In the genomic region with DNA sequence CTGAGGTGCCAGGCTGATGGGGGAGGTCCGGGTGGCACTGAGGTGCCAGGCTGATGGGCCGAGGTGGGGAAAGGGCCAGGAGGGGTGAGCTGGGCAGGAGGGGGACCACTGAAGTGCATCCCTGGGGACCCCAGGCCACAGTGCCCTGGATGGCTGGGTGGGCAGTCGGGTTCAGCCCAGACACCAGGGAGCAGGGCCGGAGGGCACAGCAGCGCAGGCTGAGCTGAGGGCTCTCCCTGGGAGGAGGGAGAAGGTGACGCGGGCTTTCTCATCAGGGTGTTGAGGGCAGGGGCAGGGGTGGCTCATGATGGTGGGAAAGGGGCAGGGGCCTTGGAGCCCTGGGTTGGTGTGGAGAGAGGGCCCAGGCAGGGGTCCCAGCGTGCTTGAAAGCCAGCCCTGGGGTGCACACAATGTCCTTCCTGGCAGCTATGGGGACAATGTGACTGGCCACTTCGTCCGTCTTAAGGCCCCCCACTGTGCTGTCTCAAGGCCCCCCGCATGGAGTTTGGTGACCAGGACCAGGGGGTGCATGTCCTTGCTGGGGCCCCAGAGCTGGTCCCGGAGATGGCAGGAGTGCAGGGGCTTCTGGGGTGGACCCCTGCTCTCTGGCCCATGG, we compare ENCODE assay signal across 14 cellular contexts. TPM values are rescaled to one million over a fixed set of nuclear protein-coding genes. Genes with fewer than 3 reads are reported as not detected.
DNase-seq lines count a peak whose midpoint lies in the region; ATAC-seq lines count a peak whose summit lies in the region.
"Had no signal": no experiment of that assay in that cellular context is flagged by ENCODE, and none has a peak within 500 bp of the region (broad histone marks: within the 10 kb centered on the region; RNA-seq: fewer than 3 reads in every experiment).

No MANE protein-coding gene starts in this region.

- H3K27me3 Mint-ChIP-seq in T-helper 17 cell (no peaks in the 10 kb centered on the region), immature natural killer cell (ENCODE audit: low read depth in 3 of 3) (peaks cover 33 to 42% (median 34%) of the 10 kb centered on the region in 3 donors)
- H3K27me3 Mint-ChIP-seq in stimulated activated naive CD8-positive, alpha-beta T cell treated with anti-CD3 and anti-CD28 coated beads, Interleukin-15, Interleukin-2, amounts not matched to agents 100 ng/mL and 50 ng/mL, for 24 hours, result no peaks in the 10 kb centered on the region
- H3K27me3 Mint-ChIP-seq: brain had no signal

- DNase-seq in activated T-cell treated with anti-CD3 and anti-CD28 coated beads, Interleukin-2, amount 50 U/mL, for 1 hour, result peak; percentile 48
- DNase-seq in activated T-cell treated with anti-CD3 and anti-CD28 coated beads for 4 hours, result no peak
- no peak for DNase-seq in T-helper 17 cell
- no peak for DNase-seq in immature natural killer cell
- no peak for DNase-seq in G401 (ENCODE audit: low spot score)
- no peak for DNase-seq in stimulated activated CD4-positive, alpha-beta T cell treated with anti-CD3 and anti-CD28 coated beads, Interleukin-2, amount 100 ng/mL, for 24 hours
- DNase-seq: DMS79 treated with DMSO at 0.1 percent for 48 hours, NCI-H510A treated with DMSO at 0.1 percent for 48 hours had no signal

- H3K27ac Mint-ChIP-seq in T-helper 17 cell (peak overlapping the region; percentile 100), immature natural killer cell (peak overlapping the region; percentile 86 to 100 (median 100))
- H3K27ac Mint-ChIP-seq in stimulated activated naive CD8-positive, alpha-beta T cell treated with anti-CD3 and anti-CD28 coated beads, Interleukin-15, Interleukin-2, amounts not matched to agents 100 ng/mL and 50 ng/mL, for 24 hours, result peak overlapping the region; percentile 100

- no peaks in the 10 kb centered on the region for H3K9me3 ChIP-seq in T-helper 17 cell (ENCODE audit: control insufficient read depth, low read length, poor library complexity, severe bottlenecking)

- ATAC-seq in T-helper 17 cell, result no peak
- no peak for ATAC-seq in GM19455 (IDR thresholded peaks at IDR 0.05; ENCODE audit: unreplicated experiment)
- ATAC-seq: left cardiac atrium had no signal

- in situ Hi-C loops in G401 (cut with HindIII; ENCODE audit: low sequenced_read_pairs), result no loop called here

- H3K36me3 Mint-ChIP-seq in T-helper 17 cell (ENCODE audit: low read depth), result no peaks in the 10 kb centered on the region
- no peaks in the 10 kb centered on the region for H3K36me3 Mint-ChIP-seq in immature natural killer cell
- H3K36me3 Mint-ChIP-seq in stimulated activated naive CD8-positive, alpha-beta T cell treated with anti-CD3 and anti-CD28 coated beads, Interleukin-15, Interleukin-2, amounts not matched to agents 100 ng/mL and 50 ng/mL, for 24 hours (ENCODE audit: low read depth), result no peaks in the 10 kb centered on the region
- H3K36me3 Mint-ChIP-seq: brain had no signal

- H3K4me3 Mint-ChIP-seq in T-helper 17 cell, result peak overlapping the region; percentile 83
- H3K4me3 Mint-ChIP-seq in immature natural killer cell, result peak overlapping the region in 4 of 5 donors; percentile 30 to 74 (median 46)
- H3K4me3 Mint-ChIP-seq in stimulated activated naive CD8-positive, alpha-beta T cell treated with anti-CD3 and anti-CD28 coated beads, Interleukin-15, Interleukin-2, amounts not matched to agents 100 ng/mL and 50 ng/mL, for 24 hours, result peak overlapping the region; percentile 94
- H3K4me3 Mint-ChIP-seq: brain had no signal

- H3K9me3 Mint-ChIP-seq in immature natural killer cell, result no peaks in the 10 kb centered on the region
- no peaks in the 10 kb centered on the region for H3K9me3 Mint-ChIP-seq in stimulated activated naive CD8-positive, alpha-beta T cell treated with anti-CD3 and anti-CD28 coated beads, Interleukin-15, Interleukin-2, amounts not matched to agents 100 ng/mL and 50 ng/mL, for 24 hours
- H3K9me3 Mint-ChIP-seq: brain had no signal

- H3K4me1 Mint-ChIP-seq in T-helper 17 cell (peaks cover 53% of the 10 kb centered on the region), immature natural killer cell (peaks cover 90 to 92% of the 10 kb centered on the region in 2 donors)
- H3K4me1 Mint-ChIP-seq in stimulated activated naive CD8-positive, alpha-beta T cell treated with anti-CD3 and anti-CD28 coated beads, Interleukin-15, Interleukin-2, amounts not matched to agents 100 ng/mL and 50 ng/mL, for 24 hours (ENCODE audit: low read depth), result peaks cover 97% of the 10 kb centered on the region

RNA-seq across cellular contexts. Expression of a gene that starts 16.0 kb away (rescaled TPM):
- total RNA-seq in T-helper 17 cell, result 100 to 1,000 TPM; 119 to 122 TPM
- 100 to 1,000 TPM; 278 to 589 (median 370) TPM for polyA plus RNA-seq in immature natural killer cell
- 3.8 and 26.3 TPM in 2 replicates for total RNA-seq in G401 (2014; rRNA removed; shearing (Covaris generic))
- total RNA-seq: RPMI7951 had no signal

RNA-seq across cellular contexts. Expression of a gene that starts 27.9 kb away (rescaled TPM):
- 100 to 1,000 TPM; 218 to 273 TPM for total RNA-seq in T-helper 17 cell
- polyA plus RNA-seq in immature natural killer cell, result 100 to 1,000 TPM in 1 of 3 donors, 10 to 100 TPM in 2; 48.9 to 130 (median 55.9) TPM
- 83.1 and 87.7 TPM in 2 replicates for total RNA-seq in G401 (2014; rRNA removed; shearing (Covaris generic))

RNA-seq across cellular contexts. Expression of a gene that starts 32.2 kb away (rescaled TPM):
- total RNA-seq in T-helper 17 cell, result 1 to 10 TPM; 4.4 to 6.0 TPM
- polyA plus RNA-seq in immature natural killer cell, result 1 to 10 TPM in 2 of 3 donors, not detected in 1; 2.7 to 3.6 TPM
- total RNA-seq in G401 (2014; rRNA removed; shearing (Covaris generic)), result 3.1 and 10.5 TPM in 2 replicates

RNA-seq across cellular contexts. Expression of a gene that starts 57.6 kb away (rescaled TPM):
- total RNA-seq in T-helper 17 cell, result not detected
- not detected for polyA plus RNA-seq in immature natural killer cell
- 5.5 and 5.7 TPM in 2 replicates for total RNA-seq in G401 (2014; rRNA removed; shearing (Covaris generic))
- total RNA-seq: left cardiac atrium, ureter had no signal
